ENCODE assay signal across 1 cellular context in the genomic region with DNA sequence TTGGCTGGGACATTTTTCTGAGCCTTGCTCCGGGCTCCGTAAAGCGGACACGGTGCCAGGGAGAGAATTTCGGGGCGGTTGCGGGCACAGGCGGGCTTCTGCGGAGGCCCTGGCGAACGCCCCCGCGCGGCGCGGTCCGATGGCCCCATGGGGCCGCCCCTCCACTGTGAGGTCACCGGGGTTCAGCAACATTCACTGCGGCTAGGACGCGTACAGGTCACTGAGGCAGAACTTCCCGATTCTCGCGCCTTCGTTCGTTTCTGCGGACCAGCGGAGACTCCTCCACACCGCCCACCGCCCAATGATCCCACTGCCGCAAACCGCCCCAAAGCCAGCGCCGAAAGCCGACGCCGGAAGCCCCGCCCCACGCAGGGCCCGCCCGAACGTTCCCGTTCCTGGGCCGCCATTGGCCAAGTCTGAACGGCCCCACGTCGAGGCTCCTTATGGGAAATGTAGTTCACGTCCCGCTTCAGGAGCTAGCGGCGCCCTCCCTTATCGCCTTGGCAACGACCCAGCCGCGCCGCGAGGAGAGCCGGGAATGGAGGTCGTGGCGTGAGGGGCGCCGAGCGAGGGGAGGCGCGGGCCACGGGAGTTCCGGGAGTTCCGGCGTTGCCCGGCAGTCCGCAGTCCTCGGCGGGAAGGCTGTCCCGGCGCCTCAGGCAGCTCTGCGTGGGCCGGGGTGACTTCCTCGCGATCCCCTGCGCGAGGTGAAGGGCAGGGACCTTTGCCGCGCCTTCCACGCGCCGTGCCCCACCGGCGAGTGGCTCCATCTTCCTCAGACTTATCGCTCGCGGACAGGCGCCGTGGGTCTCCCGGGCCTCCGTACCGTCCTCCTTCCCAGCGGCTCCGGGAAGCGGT.
TF ChIP-seq lines count a peak whose summit lies in the region.

Gene ZNF584 (plus strand): TSS at position 498 of the 858 bp plus-strand sequence. CDS start 499 bp downstream, outside the sequence.

TF ChIP-seq in HepG2, 621 proteins besides CTCF, POLR2A, EP300 and RAD21 (continued from another document and continues in another):
- no peak for TF ChIP-seq ZBTB26 (CRISPR knock-in tag; IDR thresholded peaks at IDR 0.05; ENCODE audit: borderline replicate concordance)
- TF ChIP-seq ZNF549 (CRISPR knock-in tag; IDR thresholded peaks at IDR 0.05), result no peak
- TF ChIP-seq SNRNP70 (IDR thresholded peaks at IDR 0.05; ENCODE audit: low read depth, low read length), result no peak
- TF ChIP-seq PREB (CRISPR knock-in tag; IDR thresholded peaks at IDR 0.05), result no peak
- TF ChIP-seq, protein P1, sequence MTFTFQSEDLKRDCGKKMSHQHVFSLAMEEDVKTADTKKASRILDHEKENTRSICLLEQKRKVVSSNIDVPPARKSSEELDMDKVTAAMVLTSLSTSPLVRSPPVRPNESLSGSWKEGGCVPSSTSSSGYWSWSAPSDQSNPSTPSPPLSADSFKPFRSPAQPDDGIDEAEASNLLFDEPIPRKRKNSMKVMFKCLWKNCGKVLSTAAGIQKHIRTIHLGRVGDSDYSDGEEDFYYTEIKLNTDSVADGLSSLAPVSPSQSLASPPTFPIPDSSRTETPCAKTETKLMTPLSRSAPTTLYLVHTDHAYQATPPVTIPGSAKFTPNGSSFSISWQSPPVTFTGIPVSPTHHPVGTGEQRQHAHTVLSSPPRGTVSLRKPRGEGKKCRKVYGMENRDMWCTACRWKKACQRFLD (CRISPR knock-in tag; IDR thresholded peaks at IDR 0.05; ENCODE audit: borderline replicate concordance), result no peak
- no peak for TF ChIP-seq EHMT2 (IDR thresholded peaks at IDR 0.05; ENCODE audit: borderline replicate concordance, low read depth, low read length)
- TF ChIP-seq TFE3 (CRISPR knock-in tag; IDR thresholded peaks at IDR 0.05), result no peak
- TF ChIP-seq, protein P2, sequence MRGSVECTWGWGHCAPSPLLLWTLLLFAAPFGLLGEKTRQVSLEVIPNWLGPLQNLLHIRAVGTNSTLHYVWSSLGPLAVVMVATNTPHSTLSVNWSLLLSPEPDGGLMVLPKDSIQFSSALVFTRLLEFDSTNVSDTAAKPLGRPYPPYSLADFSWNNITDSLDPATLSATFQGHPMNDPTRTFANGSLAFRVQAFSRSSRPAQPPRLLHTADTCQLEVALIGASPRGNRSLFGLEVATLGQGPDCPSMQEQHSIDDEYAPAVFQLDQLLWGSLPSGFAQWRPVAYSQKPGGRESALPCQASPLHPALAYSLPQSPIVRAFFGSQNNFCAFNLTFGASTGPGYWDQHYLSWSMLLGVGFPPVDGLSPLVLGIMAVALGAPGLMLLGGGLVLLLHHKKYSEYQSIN (CRISPR knock-in tag; IDR thresholded peaks at IDR 0.05; ENCODE audit: borderline replicate concordance), result no peak
- TF ChIP-seq THRA (CRISPR knock-in tag; IDR thresholded peaks at IDR 0.05; ENCODE audit: borderline replicate concordance), result no peak
- no peak for TF ChIP-seq SOX13 (IDR thresholded peaks at IDR 0.05)
- no peak; a peak in 1 of 4 replicates for TF ChIP-seq SOX13 (CRISPR knock-in tag; conservative IDR thresholded peaks at IDR 0.05 in 1 of 2, IDR thresholded peaks at IDR 0.05 in 1 of 2)
- no peak for TF ChIP-seq BRD4 (CRISPR knock-in tag; IDR thresholded peaks at IDR 0.05)
- peak; percentile 94 for TF ChIP-seq RFX3 (CRISPR knock-in tag; IDR thresholded peaks at IDR 0.05)
- no peak for TF ChIP-seq HNF4G (IDR thresholded peaks at IDR 0.05; ENCODE audit: borderline replicate concordance, low read depth, low read length)
- peak; percentile 19; the same call in 1 of the 2 replicates for TF ChIP-seq HNF4G (CRISPR knock-in tag; IDR thresholded peaks at IDR 0.05; ENCODE audit: borderline replicate concordance, low read depth)
- TF ChIP-seq SUZ12 (IDR thresholded peaks at IDR 0.05; ENCODE audit: low read depth, low read length), result peak; percentile 73
- no peak for TF ChIP-seq GLI4 (CRISPR knock-in tag; IDR thresholded peaks at IDR 0.05; ENCODE audit: borderline replicate concordance)
- no peak for TF ChIP-seq HNRNPUL1 (IDR thresholded peaks at IDR 0.05; ENCODE audit: low read depth, low read length)
- no peak; the same call in 1 of the 2 replicates for TF ChIP-seq ZFP1 (CRISPR knock-in tag; IDR thresholded peaks at IDR 0.05)
- TF ChIP-seq ZNF639 (CRISPR knock-in tag; conservative IDR thresholded peaks at IDR 0.05), result no peak; the same call in 1 of the 2 replicates
- TF ChIP-seq SP5 (CRISPR knock-in tag; IDR thresholded peaks at IDR 0.05; ENCODE audit: borderline replicate concordance, low read depth), result no peak
- TF ChIP-seq ZMYM3 (CRISPR knock-in tag; IDR thresholded peaks at IDR 0.05), result no peak
- TF ChIP-seq, protein P3, sequence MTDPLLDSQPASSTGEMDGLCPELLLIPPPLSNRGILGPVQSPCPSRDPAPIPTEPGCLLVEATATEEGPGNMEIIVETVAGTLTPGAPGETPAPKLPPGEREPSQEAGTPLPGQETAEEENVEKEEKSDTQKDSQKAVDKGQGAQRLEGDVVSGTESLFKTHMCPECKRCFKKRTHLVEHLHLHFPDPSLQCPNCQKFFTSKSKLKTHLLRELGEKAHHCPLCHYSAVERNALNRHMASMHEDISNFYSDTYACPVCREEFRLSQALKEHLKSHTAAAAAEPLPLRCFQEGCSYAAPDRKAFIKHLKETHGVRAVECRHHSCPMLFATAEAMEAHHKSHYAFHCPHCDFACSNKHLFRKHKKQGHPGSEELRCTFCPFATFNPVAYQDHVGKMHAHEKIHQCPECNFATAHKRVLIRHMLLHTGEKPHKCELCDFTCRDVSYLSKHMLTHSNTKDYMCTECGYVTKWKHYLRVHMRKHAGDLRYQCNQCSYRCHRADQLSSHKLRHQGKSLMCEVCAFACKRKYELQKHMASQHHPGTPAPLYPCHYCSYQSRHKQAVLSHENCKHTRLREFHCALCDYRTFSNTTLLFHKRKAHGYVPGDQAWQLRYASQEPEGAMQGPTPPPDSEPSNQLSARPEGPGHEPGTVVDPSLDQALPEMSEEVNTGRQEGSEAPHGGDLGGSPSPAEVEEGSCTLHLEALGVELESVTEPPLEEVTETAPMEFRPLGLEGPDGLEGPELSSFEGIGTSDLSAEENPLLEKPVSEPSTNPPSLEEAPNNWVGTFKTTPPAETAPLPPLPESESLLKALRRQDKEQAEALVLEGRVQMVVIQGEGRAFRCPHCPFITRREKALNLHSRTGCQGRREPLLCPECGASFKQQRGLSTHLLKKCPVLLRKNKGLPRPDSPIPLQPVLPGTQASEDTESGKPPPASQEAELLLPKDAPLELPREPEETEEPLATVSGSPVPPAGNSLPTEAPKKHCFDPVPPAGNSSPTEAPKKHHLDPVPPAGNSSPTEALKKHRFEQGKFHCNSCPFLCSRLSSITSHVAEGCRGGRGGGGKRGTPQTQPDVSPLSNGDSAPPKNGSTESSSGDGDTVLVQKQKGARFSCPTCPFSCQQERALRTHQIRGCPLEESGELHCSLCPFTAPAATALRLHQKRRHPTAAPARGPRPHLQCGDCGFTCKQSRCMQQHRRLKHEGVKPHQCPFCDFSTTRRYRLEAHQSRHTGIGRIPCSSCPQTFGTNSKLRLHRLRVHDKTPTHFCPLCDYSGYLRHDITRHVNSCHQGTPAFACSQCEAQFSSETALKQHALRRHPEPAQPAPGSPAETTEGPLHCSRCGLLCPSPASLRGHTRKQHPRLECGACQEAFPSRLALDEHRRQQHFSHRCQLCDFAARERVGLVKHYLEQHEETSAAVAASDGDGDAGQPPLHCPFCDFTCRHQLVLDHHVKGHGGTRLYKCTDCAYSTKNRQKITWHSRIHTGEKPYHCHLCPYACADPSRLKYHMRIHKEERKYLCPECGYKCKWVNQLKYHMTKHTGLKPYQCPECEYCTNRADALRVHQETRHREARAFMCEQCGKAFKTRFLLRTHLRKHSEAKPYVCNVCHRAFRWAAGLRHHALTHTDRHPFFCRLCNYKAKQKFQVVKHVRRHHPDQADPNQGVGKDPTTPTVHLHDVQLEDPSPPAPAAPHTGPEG (CRISPR knock-in tag; IDR thresholded peaks at IDR 0.05), result no peak
- TF ChIP-seq, protein P4, sequence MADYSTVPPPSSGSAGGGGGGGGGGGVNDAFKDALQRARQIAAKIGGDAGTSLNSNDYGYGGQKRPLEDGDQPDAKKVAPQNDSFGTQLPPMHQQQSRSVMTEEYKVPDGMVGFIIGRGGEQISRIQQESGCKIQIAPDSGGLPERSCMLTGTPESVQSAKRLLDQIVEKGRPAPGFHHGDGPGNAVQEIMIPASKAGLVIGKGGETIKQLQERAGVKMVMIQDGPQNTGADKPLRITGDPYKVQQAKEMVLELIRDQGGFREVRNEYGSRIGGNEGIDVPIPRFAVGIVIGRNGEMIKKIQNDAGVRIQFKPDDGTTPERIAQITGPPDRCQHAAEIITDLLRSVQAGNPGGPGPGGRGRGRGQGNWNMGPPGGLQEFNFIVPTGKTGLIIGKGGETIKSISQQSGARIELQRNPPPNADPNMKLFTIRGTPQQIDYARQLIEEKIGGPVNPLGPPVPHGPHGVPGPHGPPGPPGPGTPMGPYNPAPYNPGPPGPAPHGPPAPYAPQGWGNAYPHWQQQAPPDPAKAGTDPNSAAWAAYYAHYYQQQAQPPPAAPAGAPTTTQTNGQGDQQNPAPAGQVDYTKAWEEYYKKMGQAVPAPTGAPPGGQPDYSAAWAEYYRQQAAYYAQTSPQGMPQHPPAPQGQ (CRISPR knock-in tag; IDR thresholded peaks at IDR 0.05; ENCODE audit: borderline replicate concordance), result no peak
- no peak; the same call in 1 of the 2 replicates for TF ChIP-seq ZNF879 (CRISPR knock-in tag; IDR thresholded peaks at IDR 0.05)
- TF ChIP-seq ZNF619 (CRISPR knock-in tag; IDR thresholded peaks at IDR 0.05), result no peak; the same call in 1 of the 2 replicates
- peak; percentile 6; the same call in 1 of the 2 replicates for TF ChIP-seq RNF2 (conservative IDR thresholded peaks at IDR 0.05; ENCODE audit: low read depth)
- TF ChIP-seq ZNF562 (CRISPR knock-in tag; IDR thresholded peaks at IDR 0.05; ENCODE audit: borderline replicate concordance), result no peak
- no peak for TF ChIP-seq KLF9 (CRISPR knock-in tag; IDR thresholded peaks at IDR 0.05; ENCODE audit: low read depth)
- no peak for TF ChIP-seq RAD51 (IDR thresholded peaks at IDR 0.05; ENCODE audit: borderline replicate concordance)
- peak; percentile 79 for TF ChIP-seq CREM (IDR thresholded peaks at IDR 0.05)
- no peak for TF ChIP-seq CREM (CRISPR knock-in tag; IDR thresholded peaks at IDR 0.05)
- no peak for TF ChIP-seq NFE2L1 (CRISPR knock-in tag; IDR thresholded peaks at IDR 0.05; ENCODE audit: borderline replicate concordance)
- no peak for TF ChIP-seq NFKBIZ (CRISPR knock-in tag; IDR thresholded peaks at IDR 0.05)
- TF ChIP-seq CEBPG (CRISPR knock-in tag; IDR thresholded peaks at IDR 0.05), result no peak
- no peak for TF ChIP-seq CBX2 (IDR thresholded peaks at IDR 0.05; ENCODE audit: low read depth, low read length)
- TF ChIP-seq CBX2 (CRISPR knock-in tag; IDR thresholded peaks at IDR 0.05; ENCODE audit: low read depth), result no peak
- TF ChIP-seq ZNF598 (CRISPR knock-in tag; IDR thresholded peaks at IDR 0.05; ENCODE audit: borderline replicate concordance), result 0 out of 2 replicates have a peak, but pooled peaks have one; percentile 60
- TF ChIP-seq FOXO1 (CRISPR knock-in tag; IDR thresholded peaks at IDR 0.05), result 0 out of 2 replicates have a peak, but pooled peaks have one; percentile 4
- 0 out of 2 replicates have a peak, but pooled peaks have one; percentile 58 for TF ChIP-seq MXD3 (CRISPR knock-in tag; IDR thresholded peaks at IDR 0.05)
- TF ChIP-seq SP4 (CRISPR knock-in tag; IDR thresholded peaks at IDR 0.05), result peak; percentile 90
- peak; percentile 99 for TF ChIP-seq THAP11 (CRISPR knock-in tag; IDR thresholded peaks at IDR 0.05)
- TF ChIP-seq ZNF3 (CRISPR knock-in tag; IDR thresholded peaks at IDR 0.05), result no peak
